Comparison of ENCODE assay signal across 10 cellular contexts in the genomic region with DNA sequence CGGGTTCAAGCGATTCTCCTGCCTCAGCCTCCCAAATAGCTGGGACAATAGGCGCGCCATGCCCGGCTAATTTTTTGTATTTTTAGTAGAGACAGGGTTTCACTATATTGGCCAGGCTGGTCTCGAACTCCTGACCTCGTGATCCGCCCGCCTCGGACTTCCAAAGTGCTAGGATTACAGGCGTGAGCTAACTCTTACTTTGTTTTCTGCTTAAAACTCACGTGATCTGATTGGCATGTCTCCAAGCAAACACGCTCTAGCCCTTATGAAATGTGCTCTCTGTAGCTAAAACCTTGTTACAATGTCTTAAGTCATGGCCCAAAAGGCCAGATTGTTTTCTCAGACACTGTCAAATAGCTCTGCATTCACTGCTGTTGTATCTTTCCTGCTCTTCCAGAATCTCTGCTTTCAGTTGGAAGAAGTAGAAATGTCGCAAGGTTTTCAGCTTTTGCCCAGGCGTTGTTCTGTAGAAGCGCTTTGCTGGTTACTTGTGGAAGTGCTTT. TPM values are rescaled to one million over a fixed set of nuclear protein-coding genes. Genes with fewer than 3 reads are reported as not detected.
DNase-seq lines count a peak whose midpoint lies in the region; ATAC-seq and TF ChIP-seq lines count a peak whose summit lies in the region.
"Had no signal": no experiment of that assay in that cellular context is flagged by ENCODE, and none has a peak within 500 bp of the region (broad histone marks: within the 10 kb centered on the region; RNA-seq: fewer than 3 reads in every experiment).

No MANE protein-coding gene starts in this region.

- POLR2A ChIA-PET in activated CD4-positive, alpha-beta memory T cell treated with anti-CD3 and anti-CD28 coated beads for 36 hours (lab: Charles Lee): interaction anchor here (0.8 to 2.3 kb wide), 4 partner anchors 38 to 57 kb away, joined by 3 to 9 read pairs (median 4); no protein-coding TSS in a partner anchor

- no peak overlapping the region for H3K27ac Mint-ChIP-seq in activated CD4-positive, alpha-beta memory T cell treated with anti-CD3 and anti-CD28 coated beads for 36 hours
- H3K27ac Mint-ChIP-seq: nephron, type B pancreatic cell had no signal

- H3K4me1 Mint-ChIP-seq in activated CD4-positive, alpha-beta memory T cell treated with anti-CD3 and anti-CD28 coated beads for 36 hours (ENCODE audit: low read depth): peaks cover 9% of the 10 kb centered on the region
- H3K4me1 Mint-ChIP-seq: nephron had no signal

- TF ChIP-seq EP300 in gastroesophageal sphincter (IDR thresholded peaks at IDR 0.05): no peak

- no peaks in the 10 kb centered on the region for H3K27me3 Mint-ChIP-seq in activated CD4-positive, alpha-beta memory T cell treated with anti-CD3 and anti-CD28 coated beads for 36 hours
- H3K27me3 Mint-ChIP-seq: type B pancreatic cell had no signal

- H3K36me3 ChIP-seq in gastroesophageal sphincter (no peaks in the 10 kb centered on the region), skeletal muscle satellite cell (ENCODE audit: insufficient read depth, low read length) (no peaks in the 10 kb centered on the region)

- DNase-seq in activated CD4-positive, alpha-beta memory T cell treated with anti-CD3 and anti-CD28 coated beads for 36 hours: no peak
- DNase-seq in NCI-H446 (lab: John Stamatoyannopoulos, UW): no peak
- no peak for DNase-seq in foreskin keratinocyte
- no peak for DNase-seq in RPMI8226

- WGBS in gastroesophageal sphincter (ENCODE audit: low coverage in 1 of 2), 2 donors: 67% methylated on average over 13 of the region's 16 CpGs; no CpG with 5 or more reads in 1 of the 2 donors

- H3K4me3 ChIP-seq in GM08714 (ENCODE audit: low read length): peak overlapping the region; percentile 39; the same call in 1 of the 2 replicates
- peak overlapping the region; percentile 61 to 70 for H3K4me3 ChIP-seq in gastroesophageal sphincter
- peak overlapping the region; percentile 68 for H3K4me3 ChIP-seq in skeletal muscle satellite cell (ENCODE audit: low read length)

- H3K9ac ChIP-seq in skeletal muscle satellite cell (ENCODE audit: low read depth, low read length): no peak overlapping the region

- H3K9me3 Mint-ChIP-seq in activated CD4-positive, alpha-beta memory T cell treated with anti-CD3 and anti-CD28 coated beads for 36 hours: peaks cover 2% of the 10 kb centered on the region
- H3K9me3 Mint-ChIP-seq: type B pancreatic cell had no signal

- ATAC-seq in gastroesophageal sphincter (peak; percentile 67), foreskin keratinocyte (no peak), HG03571 (IDR thresholded peaks at IDR 0.05; ENCODE audit: unreplicated experiment) (no peak)

- intact Hi-C loops in activated CD4-positive, alpha-beta memory T cell treated with anti-CD3 and anti-CD28 coated beads for 36 hours (cut with micrococcal nuclease): loop anchor here (5.0 kb wide), 1 partner anchor 39 kb away; a partner anchor contains a TSS

- CTCF ChIA-PET in activated CD4-positive, alpha-beta memory T cell treated with anti-CD3 and anti-CD28 coated beads for 36 hours (lab: Charles Lee): interaction anchor here (1.3 kb wide), 1 partner anchor 22 kb away, joined by 3 read pairs; no protein-coding TSS in a partner anchor

- H3K36me3 Mint-ChIP-seq in activated CD4-positive, alpha-beta memory T cell treated with anti-CD3 and anti-CD28 coated beads for 36 hours: peaks cover 3% of the 10 kb centered on the region
- H3K36me3 Mint-ChIP-seq: type B pancreatic cell had no signal

- no peak for TF ChIP-seq POLR2A in gastroesophageal sphincter (IDR thresholded peaks at IDR 0.05)

- H3K4me1 ChIP-seq in gastroesophageal sphincter (no peaks in the 10 kb centered on the region), skeletal muscle satellite cell (ENCODE audit: control insufficient read depth, insufficient read depth, low read length) (no peaks in the 10 kb centered on the region), foreskin keratinocyte (no peaks in the 10 kb centered on the region)

- H3K27ac ChIP-seq in gastroesophageal sphincter (peak overlapping the region in 2 of 4 donors; percentile 41 to 59), foreskin keratinocyte (no peak overlapping the region)

- H3K27me3 ChIP-seq in gastroesophageal sphincter (no peaks in the 10 kb centered on the region), skeletal muscle satellite cell (ENCODE audit: control insufficient read depth, insufficient read depth, low read length) (no peaks in the 10 kb centered on the region), foreskin keratinocyte (no peaks in the 10 kb centered on the region)

- peak overlapping the region; percentile 95 for H3K4me2 ChIP-seq in skeletal muscle satellite cell (ENCODE audit: low read length)

- peaks cover 0 to 2% (median 0%) of the 10 kb centered on the region in 3 donors for H3K9me3 ChIP-seq in gastroesophageal sphincter
- no peaks in the 10 kb centered on the region for H3K9me3 ChIP-seq in skeletal muscle satellite cell (replicated peaks; ENCODE audit: low read length)

- H3K4me3 Mint-ChIP-seq in activated CD4-positive, alpha-beta memory T cell treated with anti-CD3 and anti-CD28 coated beads for 36 hours: peak overlapping the region; percentile 75
- H3K4me3 Mint-ChIP-seq: nephron, type B pancreatic cell had no signal

- TF ChIP-seq CTCF in gastroesophageal sphincter (IDR thresholded peaks at IDR 0.05) (no peak), foreskin keratinocyte (conservative IDR thresholded peaks at IDR 0.05) (no peak)

RNA-seq across cellular contexts. Expression of a gene that starts 39.7 kb away (rescaled TPM):
- total RNA-seq in activated CD4-positive, alpha-beta memory T cell treated with anti-CD3 and anti-CD28 coated beads for 36 hours: 100 to 1,000 TPM; 280 to 304 TPM
- 100 to 1,000 TPM in 2 of 4 donors, 10 to 100 TPM in 2; 49.6 to 156 (median 88.8) TPM for total RNA-seq in gastroesophageal sphincter
- total RNA-seq in skeletal muscle satellite cell (2012; rRNA removed): 92.2 and 94.6 TPM in 2 replicates
- 42.1 and 46.8 TPM in 2 replicates for total RNA-seq in foreskin keratinocyte
- polyA plus RNA-seq in foreskin keratinocyte: 9.8 and 10.3 TPM in 2 replicates
